ENCODE assay signal across 10 cellular contexts in the genomic region with DNA sequence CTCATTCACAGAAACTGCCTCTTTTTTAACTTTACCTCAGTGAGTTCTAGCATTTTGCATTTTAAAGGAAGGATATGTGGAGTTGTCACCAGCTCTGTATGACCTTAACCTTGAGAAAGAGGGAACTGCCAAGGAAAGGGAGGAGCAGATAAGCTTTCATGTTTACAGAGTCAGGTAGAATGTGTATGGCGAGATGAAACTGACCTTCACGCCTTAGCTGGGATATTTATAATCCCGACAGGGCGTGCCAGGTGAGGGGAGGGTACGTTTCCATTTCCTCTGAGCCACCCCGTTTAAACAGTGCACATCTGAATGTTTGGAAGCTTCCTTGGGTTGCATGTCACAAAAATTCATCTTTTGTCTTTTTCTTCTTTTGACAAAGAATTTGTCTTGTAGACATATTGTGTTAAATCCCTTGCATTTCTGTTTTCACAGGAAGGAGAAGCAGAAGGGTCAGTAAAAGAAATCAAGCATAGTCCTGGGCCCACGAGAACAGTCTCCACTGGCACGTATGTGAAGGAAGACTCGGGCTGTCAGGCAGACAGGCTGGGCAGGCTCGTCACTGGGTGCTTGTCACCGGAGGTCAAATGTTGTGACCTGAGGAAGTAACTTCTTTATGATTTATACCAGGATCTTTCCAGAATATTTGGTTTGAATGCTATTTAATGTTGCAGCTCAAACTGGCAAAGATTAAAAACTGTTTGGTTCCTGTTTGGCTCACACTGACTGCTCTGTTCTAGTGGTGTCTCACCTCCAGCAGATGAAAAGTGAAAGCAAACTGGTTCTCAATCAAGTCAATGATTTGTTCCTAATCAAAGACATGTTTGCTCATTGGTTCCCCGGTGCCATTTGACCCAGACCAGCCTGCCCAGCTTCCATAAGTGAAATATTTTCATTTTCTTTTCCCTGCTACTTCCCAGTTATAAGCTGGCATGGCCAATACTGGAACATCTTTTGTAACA. TPM values are rescaled to one million over a fixed set of nuclear protein-coding genes. Genes with fewer than 3 reads are reported as not detected.
DNase-seq lines count a peak whose midpoint lies in the region; ATAC-seq and TF ChIP-seq lines count a peak whose summit lies in the region.
"Had no signal": no experiment of that assay in that cellular context is flagged by ENCODE, and none has a peak within 500 bp of the region (broad histone marks: within the 10 kb centered on the region; RNA-seq: fewer than 3 reads in every experiment).

No MANE protein-coding gene starts in this region.

- H3K27me3 ChIP-seq in osteoblast (ENCODE audit: insufficient read depth, low read length), result no peaks in the 10 kb centered on the region

- peaks cover 72% of the 10 kb centered on the region for H3K36me3 ChIP-seq in osteoblast (ENCODE audit: insufficient read depth, low read length)

- H3K4me2 ChIP-seq in osteoblast (ENCODE audit: insufficient read depth, low read length), result no peak overlapping the region

- no peaks in the 10 kb centered on the region for H3K9me3 ChIP-seq in osteoblast (ENCODE audit: low read depth, low read length)

- H3K79me2 ChIP-seq in osteoblast (ENCODE audit: insufficient read depth, low read length), result peaks cover 6% of the 10 kb centered on the region

- peak; percentile 62 for ATAC-seq in GM18511 (IDR thresholded peaks at IDR 0.05; ENCODE audit: unreplicated experiment)
- peak; percentile 90 for ATAC-seq in central memory CD8-positive, alpha-beta T cell (replicated peaks; ENCODE audit: extremely low read depth, poor library complexity, severe bottlenecking)
- ATAC-seq in GM19397 (IDR thresholded peaks at IDR 0.05; ENCODE audit: unreplicated experiment), result no peak

- H3K27ac Mint-ChIP-seq in IgD-negative memory B cell, result peak overlapping the region in 2 of 3 donors; percentile 47 to 53
- H3K27ac Mint-ChIP-seq in central memory CD8-positive, alpha-beta T cell (ENCODE audit: low read depth), result peak overlapping the region; percentile 88

- peak overlapping the region in 3 of 4 donors; percentile 35 to 63 (median 37) for H3K4me3 Mint-ChIP-seq in IgD-negative memory B cell
- peak overlapping the region; percentile 59 for H3K4me3 Mint-ChIP-seq in central memory CD8-positive, alpha-beta T cell

- no peaks in the 10 kb centered on the region for H3K27me3 Mint-ChIP-seq in IgD-negative memory B cell
- H3K27me3 Mint-ChIP-seq in central memory CD8-positive, alpha-beta T cell, result no peaks in the 10 kb centered on the region

- no peak for DNase-seq in central memory CD8-positive, alpha-beta T cell (ENCODE audit: low spot score in 2 of 2)
- peak; percentile 36 for DNase-seq in osteoblast (ENCODE audit: insufficient read length, low spot score, missing footprints)
- no peak for DNase-seq in caudate nucleus (lab: John Stamatoyannopoulos, UW)
- DNase-seq in ecto neural progenitor cell (ENCODE audit: low spot score), result no peak
- no peak for DNase-seq in cerebellar nuclear complex (lab: John Stamatoyannopoulos, UW)
- DNase-seq: activated CD4-positive, alpha-beta T cell treated with anti-CD3 and anti-CD28 coated beads, Interleukin-2, amount 50 U/mL, for 1 hour; cortex of kidney had no signal

- H3K4me1 ChIP-seq in osteoblast (ENCODE audit: insufficient read depth, low read length), result no peaks in the 10 kb centered on the region

- no peak overlapping the region for H3K4me3 ChIP-seq in osteoblast (ENCODE audit: insufficient read depth, low read length)

- H3K4me1 Mint-ChIP-seq in IgD-negative memory B cell, result peaks cover 11 to 23% (median 18%) of the 10 kb centered on the region in 3 donors
- H3K4me1 Mint-ChIP-seq in central memory CD8-positive, alpha-beta T cell, result peaks cover 45% of the 10 kb centered on the region

- H2AFZ ChIP-seq in osteoblast (ENCODE audit: low read length), result no peak overlapping the region

- no peak overlapping the region for H3K27ac ChIP-seq in osteoblast (ENCODE audit: low read depth, low read length)
- H3K27ac ChIP-seq in caudate nucleus (ENCODE audit: low read depth, low read length), result no peak overlapping the region

- no peaks in the 10 kb centered on the region for H3K9me3 Mint-ChIP-seq in IgD-negative memory B cell
- H3K9me3 Mint-ChIP-seq in central memory CD8-positive, alpha-beta T cell, result no peaks in the 10 kb centered on the region

- no peaks in the 10 kb centered on the region for H4K20me1 ChIP-seq in osteoblast (ENCODE audit: insufficient read depth, low read length)

- peaks cover 8% of the 10 kb centered on the region for H3K36me3 Mint-ChIP-seq in IgD-negative memory B cell
- peaks cover 73% of the 10 kb centered on the region for H3K36me3 Mint-ChIP-seq in central memory CD8-positive, alpha-beta T cell (ENCODE audit: insufficient read depth)

- TF ChIP-seq CTCF in osteoblast (IDR thresholded peaks at IDR 0.05; ENCODE audit: extremely low read depth, low read depth, low read length), result no peak

RNA-seq across cellular contexts. Expression of gene OPTN, which starts 16.1 kb away (rescaled TPM):
- polyA plus RNA-seq in IgD-negative memory B cell, result 16.3 TPM
- total RNA-seq in osteoblast, result 132 and 140 TPM in 2 replicates

RNA-seq across cellular contexts. Expression of gene MCM10, which starts 45.2 kb away (rescaled TPM):
- polyA plus RNA-seq in IgD-negative memory B cell, result not detected
- 1.4 and 2.4 TPM in 2 replicates for total RNA-seq in osteoblast
